ENCODE assay signal across 18 cellular contexts in genomic region chr7:88276605-88277153, GRCh38. TPM values are rescaled to one million over a fixed set of nuclear protein-coding genes. Genes with fewer than 3 reads are reported as not detected.
"Had no signal": no experiment of that assay in that cellular context is flagged by ENCODE, and none has a peak within 500 bp of the region (broad histone marks: within the 10 kb centered on the region; RNA-seq: fewer than 3 reads in every experiment).

No MANE protein-coding gene starts in this region.

- H3K27me3 ChIP-seq: cardiac muscle cell, foreskin keratinocyte, pancreas, thyroid gland had no signal

- H3K36me3 ChIP-seq: cardiac muscle cell, pancreas, thyroid gland had no signal

- H3K9me3 Mint-ChIP-seq: activated B cell treated with CpG ODN at 0.5 μM for 24 hours; activated CD4-positive, alpha-beta memory T cell treated with anti-CD3 and anti-CD28 coated beads, Interleukin-2, amount 10 ng/mL, durations not matched to agents 7 days and 5 days; endodermal cell; memory B cell; naive thymus-derived CD4-positive, alpha-beta T cell; T-cell had no signal

- H3K4me3 Mint-ChIP-seq: activated B cell treated with CpG ODN at 0.5 μM for 24 hours; activated CD4-positive, alpha-beta memory T cell treated with anti-CD3 and anti-CD28 coated beads, Interleukin-2, amount 10 ng/mL, durations not matched to agents 7 days and 5 days; activated CD8-positive, alpha-beta memory T cell treated with anti-CD3 and anti-CD28 coated beads, Interleukin-2, amount 10 ng/mL, durations not matched to agents 7 days and 5 days; activated naive CD8-positive, alpha-beta T cell; endodermal cell; memory B cell; naive thymus-derived CD4-positive, alpha-beta T cell; T-cell had no signal

- H3K36me3 Mint-ChIP-seq: activated CD8-positive, alpha-beta memory T cell treated with anti-CD3 and anti-CD28 coated beads, Interleukin-2, amount 10 ng/mL, durations not matched to agents 7 days and 5 days; activated naive CD8-positive, alpha-beta T cell; memory B cell; naive thymus-derived CD4-positive, alpha-beta T cell; T-cell had no signal

- H3K27ac ChIP-seq: cardiac muscle cell, foreskin keratinocyte, pancreas, thyroid gland had no signal

- H3K27me3 Mint-ChIP-seq: activated B cell treated with CpG ODN at 0.5 μM for 24 hours, T-cell had no signal

- H3K9me3 ChIP-seq: pancreas, thyroid gland had no signal

- H3K4me3 ChIP-seq: cardiac muscle cell, pancreas, thyroid gland had no signal

- H3K4me1 Mint-ChIP-seq: activated B cell treated with CpG ODN at 0.5 μM for 24 hours; activated CD4-positive, alpha-beta memory T cell treated with anti-CD3 and anti-CD28 coated beads, Interleukin-2, amount 10 ng/mL, durations not matched to agents 7 days and 5 days; activated CD8-positive, alpha-beta memory T cell treated with anti-CD3 and anti-CD28 coated beads, Interleukin-2, amount 10 ng/mL, durations not matched to agents 7 days and 5 days; memory B cell; naive thymus-derived CD4-positive, alpha-beta T cell; T-cell had no signal

- H3K27ac Mint-ChIP-seq: activated B cell treated with CpG ODN at 0.5 μM for 24 hours; activated CD4-positive, alpha-beta memory T cell treated with anti-CD3 and anti-CD28 coated beads, Interleukin-2, amount 10 ng/mL, durations not matched to agents 7 days and 5 days; activated CD8-positive, alpha-beta memory T cell treated with anti-CD3 and anti-CD28 coated beads, Interleukin-2, amount 10 ng/mL, durations not matched to agents 7 days and 5 days; activated naive CD8-positive, alpha-beta T cell; endodermal cell; memory B cell; T-cell had no signal

- ATAC-seq: activated CD8-positive, alpha-beta memory T cell treated with anti-CD3 and anti-CD28 coated beads, Interleukin-2, amount 10 ng/mL, durations not matched to agents 7 days and 5 days; foreskin keratinocyte; left ventricle myocardium superior; naive thymus-derived CD4-positive, alpha-beta T cell; pancreas had no signal

- H3K4me1 ChIP-seq: foreskin keratinocyte had no signal

- DNase-seq: activated B cell treated with CpG ODN at 0.5 μM for 24 hours; activated CD4-positive, alpha-beta memory T cell treated with anti-CD3 and anti-CD28 coated beads, Interleukin-2, amount 10 ng/mL, durations not matched to agents 7 days and 5 days; activated CD4-positive, alpha-beta T cell treated with anti-CD3 and anti-CD28 coated beads for 4 hours; activated CD8-positive, alpha-beta memory T cell treated with anti-CD3 and anti-CD28 coated beads, Interleukin-2, amount 10 ng/mL, durations not matched to agents 7 days and 5 days; dermis blood vessel endothelial cell; endodermal cell; foreskin keratinocyte; hypothalamus; left ventricle myocardium superior; naive thymus-derived CD4-positive, alpha-beta T cell; pancreas; stimulated activated CD4-positive, alpha-beta T cell treated with anti-CD3 and anti-CD28 coated beads, Interleukin-1b, Interleukin-23, amount 100 ng/mL, for 48 hours; stimulated activated naive CD4-positive, alpha-beta T cell treated with Interleukin-2 at 50 U/mL for 16 hours; T-cell had no signal

RNA-seq across cellular contexts. Expression of gene STEAP4, which starts 30.0 kb away (rescaled TPM):
- total RNA-seq: activated CD4-positive, alpha-beta memory T cell treated with anti-CD3 and anti-CD28 coated beads, Interleukin-2, amount 10 ng/mL, durations not matched to agents 7 days and 5 days; cardiac muscle cell; dermis blood vessel endothelial cell; endodermal cell had no signal
- polyA plus RNA-seq: cardiac muscle cell; naive thymus-derived CD4-positive, alpha-beta T cell had no signal
